Comparison of ENCODE assay signal across 8 cellular contexts in genomic region chr6:35727206-35727934, GRCh38. TPM values are rescaled to one million over a fixed set of nuclear protein-coding genes. Genes with fewer than 3 reads are reported as not detected.
DNase-seq lines count a peak whose midpoint lies in the region; ATAC-seq, FAIRE-seq and TF ChIP-seq lines count a peak whose summit lies in the region.

No MANE protein-coding gene starts in this region.

- H3K4me3 ChIP-seq in dorsolateral prefrontal cortex, result peak overlapping the region; percentile 30 to 78 (median 55)

- intact Hi-C loops in dorsolateral prefrontal cortex (cut with DNase I), result loop anchor here (1.0 to 2.0 kb wide), 2 partner anchors 39 kb away; partner anchors contain the start of gene FKBP5 (in 2 of the 2)

- TF ChIP-seq CTCF in dorsolateral prefrontal cortex (IDR thresholded peaks at IDR 0.05 in 54 of 56, conservative IDR thresholded peaks at IDR 0.05 in 2 of 56; ENCODE audit: low read depth in 1 of 56, partially characterized antibody in 56 of 56), result peak in 3 of 56 donors; percentile 7 to 35 (median 17)

- ATAC-seq in GM18907 (IDR thresholded peaks at IDR 0.05; ENCODE audit: unreplicated experiment), result peak; percentile 9
- ATAC-seq in stimulated activated naive B cell treated with anti-CD40 and anti-IgM and Interleukin-4, amounts not matched to agents 10 μg/mL and 1 μg/mL and 100 μg/mL, for 72 hours (replicated peaks), result peak; percentile 18

- H3K27ac Mint-ChIP-seq in stimulated activated naive B cell treated with anti-CD40 and anti-IgM and Interleukin-4, amounts not matched to agents 10 μg/mL and 1 μg/mL and 100 μg/mL, for 72 hours, result peak overlapping the region; percentile 10

- H3K27me3 ChIP-seq in dorsolateral prefrontal cortex, result no peaks in the 10 kb centered on the region

- H3K27me3 Mint-ChIP-seq in stimulated activated naive B cell treated with anti-CD40 and anti-IgM and Interleukin-4, amounts not matched to agents 10 μg/mL and 1 μg/mL and 100 μg/mL, for 72 hours, result peaks cover 0 to 6% of the 10 kb centered on the region in 2 donors

- peaks cover 43 to 66% of the 10 kb centered on the region in 2 donors for H3K4me1 Mint-ChIP-seq in stimulated activated naive B cell treated with anti-CD40 and anti-IgM and Interleukin-4, amounts not matched to agents 10 μg/mL and 1 μg/mL and 100 μg/mL, for 72 hours

- no peak for FAIRE-seq in HTR-8/SVneo (lab: Jason Lieb, UNC)

- no peaks in the 10 kb centered on the region for H3K9me3 Mint-ChIP-seq in stimulated activated naive B cell treated with anti-CD40 and anti-IgM and Interleukin-4, amounts not matched to agents 10 μg/mL and 1 μg/mL and 100 μg/mL, for 72 hours

- DNase-seq in CD1c-positive myeloid dendritic cell (ENCODE audit: extremely low spot score), result peak; percentile 23
- peak; percentile 81 for DNase-seq in HTR-8/SVneo (ENCODE audit: insufficient read length, low spot score)
- DNase-seq in SHP77 (lab: John Stamatoyannopoulos, UW), result peak; percentile 79 to 87
- DNase-seq in dorsolateral prefrontal cortex, result peak; percentile 53 to 88 (median 78)
- peak; percentile 94 for DNase-seq in left kidney (ENCODE audit: low read depth, low spot score)
- DNase-seq in stimulated activated naive B cell treated with anti-CD40 and anti-IgM and Interleukin-4, amounts not matched to agents 10 μg/mL and 1 μg/mL and 100 μg/mL, for 72 hours, result no peak
- DNase-seq in SKM-1 (lab: John Stamatoyannopoulos, UW; ENCODE audit: unreplicated experiment), result no peak

- no peaks in the 10 kb centered on the region for H3K36me3 Mint-ChIP-seq in stimulated activated naive B cell treated with anti-CD40 and anti-IgM and Interleukin-4, amounts not matched to agents 10 μg/mL and 1 μg/mL and 100 μg/mL, for 72 hours

- H3K27ac ChIP-seq in dorsolateral prefrontal cortex, result peak overlapping the region; percentile 97 to 100 (median 100)

- H3K4me3 Mint-ChIP-seq in stimulated activated naive B cell treated with anti-CD40 and anti-IgM and Interleukin-4, amounts not matched to agents 10 μg/mL and 1 μg/mL and 100 μg/mL, for 72 hours, result peak overlapping the region; percentile 52 to 84

RNA-seq across cellular contexts. Expression of gene ARMC12, which starts 9.5 kb away (rescaled TPM):
- 1 to 10 TPM in 101 of 120 experiments, under 1 TPM in 19; 0.41 to 7.1 (median 1.6) TPM for total RNA-seq in dorsolateral prefrontal cortex

RNA-seq across cellular contexts. Expression of gene FKBP5, which starts 38.7 kb away (rescaled TPM):
- total RNA-seq in dorsolateral prefrontal cortex, result 100 to 1,000 TPM in 9 of 120 experiments, 10 to 100 TPM in 111; 12.0 to 124 (median 62.9) TPM

RNA-seq across cellular contexts. Expression of gene CLPSL2, which starts 49.0 kb away (rescaled TPM):
- total RNA-seq in dorsolateral prefrontal cortex, result 1 to 10 TPM in 10 of 120 experiments, not detected in 110; 1.3 to 3.1 (median 1.7) TPM

RNA-seq across cellular contexts. Expression of gene CLPSL1, which starts 53.4 kb away (rescaled TPM):
- total RNA-seq in dorsolateral prefrontal cortex, result 1 to 10 TPM in 33 of 120 experiments, under 1 TPM in 7, not detected in 80; 0.79 to 6.0 (median 1.9) TPM

Comparison
In these comparisons a context has a peak if more than half of its experiments do, and no peak if none do; other contexts are left out.
1. DNase-seq: peak in CD1c-positive myeloid dendritic cell (single experiment), HTR-8/SVneo (single experiment), SHP77 (2 of 2), dorsolateral prefrontal cortex (10 of 10) and left kidney (single experiment); none in stimulated activated naive B cell treated with anti-CD40 and anti-IgM and Interleukin-4, amounts not matched to agents 10 μg/mL and 1 μg/mL and 100 μg/mL, for 72 hours (single experiment) and SKM-1 (single experiment).